16 cellular contexts compared by ENCODE assay signal in the genomic region with DNA sequence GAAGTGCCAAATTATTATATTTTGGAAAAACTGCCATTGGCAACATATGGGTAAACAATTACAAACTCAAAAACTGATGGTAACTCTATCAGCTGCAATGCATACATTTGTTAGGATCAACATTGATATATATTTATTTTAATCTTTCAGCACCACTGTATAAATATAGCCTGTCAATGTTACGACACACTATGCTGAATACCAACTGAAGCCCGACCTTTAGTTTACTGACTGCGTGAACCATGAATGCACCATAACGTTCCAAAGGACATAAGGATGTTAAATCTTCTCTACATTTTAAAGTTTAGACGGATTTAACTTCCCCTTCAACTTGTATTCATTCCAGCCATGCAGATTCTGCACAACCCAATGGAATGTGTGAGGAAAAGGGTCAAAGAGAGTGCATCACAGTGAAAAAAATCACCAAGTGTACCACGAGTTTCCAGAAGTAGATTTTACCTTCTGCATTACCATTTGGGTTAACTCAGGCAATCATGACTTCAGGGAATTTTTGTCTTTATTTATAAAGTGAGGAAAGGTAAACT.
A peak's percentile ranks its signal among the peaks of the same experiment; 100 is the strongest.
DNase-seq lines count a peak whose midpoint lies in the region; ATAC-seq and TF ChIP-seq lines count a peak whose summit lies in the region.
"Had no signal": no experiment of that assay in that cellular context is flagged by ENCODE, and none has a peak within 500 bp of the region (broad histone marks: within the 10 kb centered on the region; RNA-seq: fewer than 3 reads in every experiment).

No MANE protein-coding gene starts in this region.

- H3K27me3 ChIP-seq in MM.1S (replicated peaks; ENCODE audit: insufficient read depth, low read length) (no peaks in the 10 kb centered on the region), upper lobe of left lung (no peaks in the 10 kb centered on the region), left ventricle myocardium inferior (ENCODE audit: low read depth) (no peaks in the 10 kb centered on the region)
- H3K27me3 ChIP-seq: SJCRH30 had no signal

- H3K9me3 ChIP-seq in MM.1S (replicated peaks; ENCODE audit: insufficient read depth, low read length): no peaks in the 10 kb centered on the region
- H3K9me3 ChIP-seq in upper lobe of left lung: no peaks in the 10 kb centered on the region
- no peaks in the 10 kb centered on the region for H3K9me3 ChIP-seq in left ventricle myocardium inferior (replicated peaks)

- H2AFZ ChIP-seq in MM.1S (ENCODE audit: low read length): no peak overlapping the region
- H2AFZ ChIP-seq: GM23338 had no signal

- TF ChIP-seq EP300 in upper lobe of left lung (IDR thresholded peaks at IDR 0.05): no peak

- 48 to 51% methylated on average over 6 of the region's 6 CpGs for WGBS in upper lobe of left lung, 2 donors

- H3K4me3 ChIP-seq in MM.1S (ENCODE audit: low read length) (no peak overlapping the region), upper lobe of left lung (no peak overlapping the region), left ventricle myocardium inferior (no peak overlapping the region)
- H3K4me3 ChIP-seq: GM23338, SJCRH30 had no signal

- TF ChIP-seq POLR2A in upper lobe of left lung (IDR thresholded peaks at IDR 0.05): no peak

- no peak for ATAC-seq in upper lobe of left lung (ENCODE audit: low FRiP score in 2 of 2)
- ATAC-seq: GM23338 had no signal

- no peak overlapping the region for H3K9ac ChIP-seq in MM.1S (ENCODE audit: low read length)

- H3K79me2 ChIP-seq in MM.1S (ENCODE audit: low read length): no peaks in the 10 kb centered on the region

- no peaks in the 10 kb centered on the region for H4K20me1 ChIP-seq in MM.1S (ENCODE audit: insufficient read depth, low read length)

- no peaks in the 10 kb centered on the region for H3K36me3 ChIP-seq in MM.1S (replicated peaks; ENCODE audit: insufficient read depth, low read length)
- no peaks in the 10 kb centered on the region for H3K36me3 ChIP-seq in upper lobe of left lung
- H3K36me3 ChIP-seq in left ventricle myocardium inferior: no peaks in the 10 kb centered on the region
- H3K36me3 ChIP-seq: SJCRH30 had no signal

- H3K27ac ChIP-seq in MM.1S (ENCODE audit: low read length) (no peak overlapping the region), upper lobe of left lung (no peak overlapping the region), left ventricle myocardium inferior (replicated peaks) (no peak overlapping the region)
- H3K27ac ChIP-seq: RWPE1 had no signal

- no peaks in the 10 kb centered on the region for H3K9me2 ChIP-seq in MM.1S (replicated peaks; ENCODE audit: insufficient read depth, low read length)

- intact Hi-C loops in left ventricle myocardium inferior (cut with micrococcal nuclease): no loop called here

- no peaks in the 10 kb centered on the region for H3F3A ChIP-seq in MM.1S (ENCODE audit: insufficient read depth, low read length)

- H3K4me1 ChIP-seq in MM.1S (ENCODE audit: low read length): no peaks in the 10 kb centered on the region
- H3K4me1 ChIP-seq in upper lobe of left lung: peaks cover 0 to 4% (median 0%) of the 10 kb centered on the region in 4 donors
- no peaks in the 10 kb centered on the region for H3K4me1 ChIP-seq in left ventricle myocardium inferior

- TF ChIP-seq CTCF in MM.1S (IDR thresholded peaks at IDR 0.05; ENCODE audit: low read length): no peak
- TF ChIP-seq CTCF in upper lobe of left lung (IDR thresholded peaks at IDR 0.05): no peak
- TF ChIP-seq CTCF in left ventricle myocardium inferior (IDR thresholded peaks at IDR 0.05; ENCODE audit: borderline replicate concordance): no peak

- H3K4me2 ChIP-seq in MM.1S (ENCODE audit: low read depth, low read length): no peak overlapping the region
- H3K4me2 ChIP-seq: GM23338 had no signal

- DNase-seq in EH (ENCODE audit: low read depth) (peak; percentile 67), astrocyte of the hippocampus (ENCODE audit: low read depth, low spot score) (peak; percentile 54), left kidney (ENCODE audit: low read depth, low spot score) (peak; percentile 24), A172 (ENCODE audit: low spot score) (no peak), MM.1S (no peak), upper lobe of left lung (no peak), left ventricle myocardium inferior (no peak)
- DNase-seq: COR-L47; DMS53; NCI-H1048; NCI-H69; NK-92 treated with Interleukin-12 subunit alpha and Interleukin-12 subunit beta, amount 100 ng/mL, for 24 hours; OCI-M1; SJCRH30 had no signal

Comparison
In these comparisons a context has a peak if more than half of its experiments do, and no peak if none do; other contexts are left out.
1. DNase-seq: peak in EH (single experiment), astrocyte of the hippocampus (single experiment) and left kidney (single experiment); none in A172 (single experiment), MM.1S (single experiment), upper lobe of left lung (0 of 2) and left ventricle myocardium inferior (single experiment).